In genomic region chr5:157471709-157472108, GRCh38 we compare ENCODE assay signal across 8 cellular contexts. TPM values are rescaled to one million over a fixed set of nuclear protein-coding genes. Genes with fewer than 3 reads are reported as not detected.
DNase-seq lines count a peak whose midpoint lies in the region; ATAC-seq, FAIRE-seq and TF ChIP-seq lines count a peak whose summit lies in the region.

No MANE protein-coding gene starts in this region.

- H3K9me3 ChIP-seq in HepG2 (ENCODE audit: low read length): no peaks in the 10 kb centered on the region
- H3K9me3 ChIP-seq in effector memory CD4-positive, alpha-beta T cell (ENCODE audit: control insufficient read depth, low read length): no peaks in the 10 kb centered on the region

- no peak for TF ChIP-seq POLR2A in HepG2 (IDR thresholded peaks at IDR 0.05; ENCODE audit: insufficient read depth in 1 of 2, low read depth in 2 of 2, low read length in 2 of 2)

- WGBS in HepG2 (ENCODE audit: low lambda C conversion rate): 100% methylated on average over 1 of the region's 1 CpG

- DNase-seq in activated CD4-positive, alpha-beta T cell treated with anti-CD3 and anti-CD28 coated beads, Interleukin-2, amount 10 ng/mL, durations not matched to agents 24 days and 14 days: peak; percentile 71
- DNase-seq in activated CD4-positive, alpha-beta T cell treated with anti-CD3 and anti-CD28 coated beads, Interleukin-2, amount 50 U/mL, for 4 hours: no peak
- DNase-seq in LHCN-M2 (ENCODE audit: low read depth) (peak; percentile 46), amniotic epithelial cell (ENCODE audit: low read depth) (peak; percentile 32), HepG2 (ENCODE audit: low spot score) (peak; percentile 30), NCI-H128 (lab: John Stamatoyannopoulos, UW; ENCODE audit: unreplicated experiment) (no peak)
- DNase-seq in effector memory CD4-positive, alpha-beta T cell: no peak

- no peaks in the 10 kb centered on the region for H3K9me3 Mint-ChIP-seq in activated CD4-positive, alpha-beta T cell treated with anti-CD3 and anti-CD28 coated beads, Interleukin-2, amount 10 ng/mL, durations not matched to agents 24 days and 14 days

- H3K4me3 ChIP-seq in HepG2 (replicated peaks in 1 of 3; ENCODE audit: insufficient read depth in 1 of 3, low read depth in 2 of 3, low read length in 3 of 3): no peak overlapping the region
- H3K4me3 ChIP-seq in effector memory CD4-positive, alpha-beta T cell (ENCODE audit: insufficient read depth, low read depth, low read length, poor library complexity, severe bottlenecking): no peak overlapping the region

- intact Hi-C loops in activated CD4-positive, alpha-beta T cell treated with anti-CD3 and anti-CD28 coated beads, Interleukin-2, amount 10 ng/mL, durations not matched to agents 24 days and 14 days (cut with micrococcal nuclease): no loop called here
- intact Hi-C loops in HepG2 (cut with micrococcal nuclease; ENCODE audit: unreplicated experiment): no loop called here

- in situ Hi-C loops in HepG2 (cut with HindIII; ENCODE audit: extremely low pct_ligation_motif_present, low pct_unique_long_range_greater_than_20kb): no loop called here

- H3K27ac ChIP-seq in HepG2 (ENCODE audit: extremely low read length, insufficient read depth, low read length): no peak overlapping the region
- H3K27ac ChIP-seq in effector memory CD4-positive, alpha-beta T cell (ENCODE audit: insufficient read depth, low read length, poor library complexity, severe bottlenecking): no peak overlapping the region

- no peak overlapping the region for H3K4me3 Mint-ChIP-seq in activated CD4-positive, alpha-beta T cell treated with anti-CD3 and anti-CD28 coated beads, Interleukin-2, amount 10 ng/mL, durations not matched to agents 24 days and 14 days

- H3K4me2 ChIP-seq in HepG2 (ENCODE audit: low read depth, low read length): no peak overlapping the region

- peaks cover 2% of the 10 kb centered on the region for H3K4me1 ChIP-seq in HepG2 (ENCODE audit: insufficient read depth, low read length)
- no peaks in the 10 kb centered on the region for H3K4me1 ChIP-seq in effector memory CD4-positive, alpha-beta T cell (ENCODE audit: control insufficient read depth, insufficient read depth, low read length, poor library complexity, severe bottlenecking)

- H3K36me3 ChIP-seq in HepG2 (replicated peaks in 1 of 2; ENCODE audit: control insufficient read depth in 1 of 2, insufficient read depth in 2 of 2, low read length in 2 of 2): no peaks in the 10 kb centered on the region
- peaks cover 5% of the 10 kb centered on the region for H3K36me3 ChIP-seq in effector memory CD4-positive, alpha-beta T cell (ENCODE audit: control insufficient read depth, insufficient read depth, low read length)

- CTCF ChIA-PET in HepG2 (lab: Yijun Ruan, JAX; ENCODE audit: low intra/inter-chr PET ratio, low total read pairs): interaction anchor here (1.0 kb wide), 1 partner anchor 129 kb away, joined by 3 read pairs; no protein-coding TSS in a partner anchor

- TF ChIP-seq EP300 in HepG2 (IDR thresholded peaks at IDR 0.05; ENCODE audit: low read depth in 2 of 2, low read length in 2 of 2): no peak
- TF ChIP-seq EP300 in HepG2 (CRISPR knock-in tag; IDR thresholded peaks at IDR 0.05; ENCODE audit: borderline replicate concordance): no peak

- H4K20me1 ChIP-seq in HepG2 (ENCODE audit: insufficient read depth, low read length): no peaks in the 10 kb centered on the region

- no peak overlapping the region for H3K9ac ChIP-seq in HepG2 (ENCODE audit: insufficient read depth, low read depth, low read length)

- ATAC-seq in HepG2: peak; percentile 77
- no peak for ATAC-seq in HG03280 (IDR thresholded peaks at IDR 0.05; ENCODE audit: unreplicated experiment)

- POLR2A ChIA-PET in HepG2 (lab: Yijun Ruan, JAX): no interaction called here

- peak overlapping the region; percentile 53 for H3K27ac Mint-ChIP-seq in activated CD4-positive, alpha-beta T cell treated with anti-CD3 and anti-CD28 coated beads, Interleukin-2, amount 10 ng/mL, durations not matched to agents 24 days and 14 days

- peaks cover 47% of the 10 kb centered on the region for H3K36me3 Mint-ChIP-seq in activated CD4-positive, alpha-beta T cell treated with anti-CD3 and anti-CD28 coated beads, Interleukin-2, amount 10 ng/mL, durations not matched to agents 24 days and 14 days (ENCODE audit: low read depth)

- FAIRE-seq in HepG2 (lab: Jason Lieb, UNC): peak; percentile 36

- H3K79me2 ChIP-seq in HepG2 (ENCODE audit: insufficient read depth, low read length): no peaks in the 10 kb centered on the region

- H2AFZ ChIP-seq in HepG2 (ENCODE audit: low read length): no peak overlapping the region

- no TSS peak for BruUV-seq in HepG2 (replicated peaks; lab: Mats Ljungman, UMichigan)

- no peaks in the 10 kb centered on the region for H3K27me3 ChIP-seq in HepG2 (ENCODE audit: control insufficient read depth in 1 of 2, insufficient read depth in 2 of 2, low read length in 2 of 2)
- no peaks in the 10 kb centered on the region for H3K27me3 ChIP-seq in effector memory CD4-positive, alpha-beta T cell (replicated peaks; ENCODE audit: control insufficient read depth, insufficient read depth, low read length, poor library complexity, severe bottlenecking)

- H3K27me3 Mint-ChIP-seq in activated CD4-positive, alpha-beta T cell treated with anti-CD3 and anti-CD28 coated beads, Interleukin-2, amount 10 ng/mL, durations not matched to agents 24 days and 14 days: no peaks in the 10 kb centered on the region

- no peak for TF ChIP-seq RAD21 in HepG2 (CRISPR knock-in tag; IDR thresholded peaks at IDR 0.05)

- peak; percentile 64 for TF ChIP-seq CTCF in HepG2 (CRISPR knock-in tag; IDR thresholded peaks at IDR 0.05)

- peaks cover 16% of the 10 kb centered on the region for H3K4me1 Mint-ChIP-seq in activated CD4-positive, alpha-beta T cell treated with anti-CD3 and anti-CD28 coated beads, Interleukin-2, amount 10 ng/mL, durations not matched to agents 24 days and 14 days

TF ChIP-seq in HepG2, 621 proteins besides CTCF, POLR2A, EP300 and RAD21:
- peak; percentile 50 for TF ChIP-seq STAG1 (CRISPR knock-in tag; IDR thresholded peaks at IDR 0.05)
- 0 out of 2 replicates have a peak, but pooled peaks have one; percentile 12 for TF ChIP-seq NR2F6 (IDR thresholded peaks at IDR 0.05)
- no peak for TF ChIP-seq NR2F6 (CRISPR knock-in tag; IDR thresholded peaks at IDR 0.05)
- TF ChIP-seq ZNF12 (CRISPR knock-in tag; IDR thresholded peaks at IDR 0.05): no peak
- TF ChIP-seq ZNF350 (CRISPR knock-in tag; IDR thresholded peaks at IDR 0.05; ENCODE audit: borderline replicate concordance, low read depth): no peak
- TF ChIP-seq RNF219 (CRISPR knock-in tag; IDR thresholded peaks at IDR 0.05): no peak
- TF ChIP-seq SMC3 (IDR thresholded peaks at IDR 0.05; ENCODE audit: low read length): peak; percentile 47

RNA-seq across cellular contexts. Expression of gene NIPAL4, which starts 11.7 kb away (rescaled TPM):
- 2.2 and 2.7 TPM in 2 replicates for total RNA-seq in activated CD4-positive, alpha-beta T cell treated with anti-CD3 and anti-CD28 coated beads, Interleukin-2, amount 10 ng/mL, durations not matched to agents 24 days and 14 days
- total RNA-seq in LHCN-M2 (2014; rRNA removed) (not detected in 2 replicates), HepG2 (2016; rRNA removed; fragmentation: Illumina TruSeq; extraction: Trizol) (not detected in 2 replicates)
- polyA plus RNA-seq in LHCN-M2 (2012): 0.06 TPM
- total RNA-seq in HepG2 (2016; cell fraction: cytosol; rRNA removed; fragmentation: Illumina TruSeq; extraction: Trizol; ENCODE audit: low read depth): not detected in 2 replicates
- total RNA-seq in HepG2 (2016; cell fraction: insoluble cytoplasmic fraction; rRNA removed; fragmentation: Illumina TruSeq; extraction: Trizol): not detected in 2 replicates
- not detected in 2 replicates for total RNA-seq in HepG2 (2016; cell fraction: membrane; rRNA removed; fragmentation: Illumina TruSeq; extraction: Trizol)
- not detected in 2 replicates for total RNA-seq in HepG2 (2016; cell fraction: nucleus; rRNA removed; fragmentation: Illumina TruSeq; extraction: Trizol)
- not detected in 2 replicates for polyA plus RNA-seq in HepG2 (2011; rRNA removed)
- not detected in 2 replicates for polyA plus RNA-seq in HepG2 (2011; cell fraction: cytosol; rRNA removed)
- polyA plus RNA-seq in HepG2 (2011; cell fraction: nucleus; rRNA removed): not detected in 2 replicates
- not detected in 2 replicates for polyA plus RNA-seq in HepG2 (2012)
- not detected in 2 replicates for polyA plus RNA-seq in HepG2 (2016; cell fraction: cytosol; fragmentation: Illumina TruSeq; extraction: Trizol; ENCODE audit: low read depth)
- polyA plus RNA-seq in HepG2 (2016; cell fraction: insoluble cytoplasmic fraction; fragmentation: Illumina TruSeq; extraction: Trizol; ENCODE audit: low read depth): not detected in 2 replicates
- not detected in 2 replicates for polyA plus RNA-seq in HepG2 (2016; cell fraction: membrane; fragmentation: Illumina TruSeq; extraction: Trizol; ENCODE audit: low read depth)
- not detected in 2 replicates for polyA plus RNA-seq in HepG2 (2016; cell fraction: nucleus; fragmentation: Illumina TruSeq; extraction: Trizol; ENCODE audit: insufficient read depth, low read depth)
- polyA minus RNA-seq in HepG2 (2011; rRNA and poly(A)+ RNA removed; ENCODE audit: low replicate concordance): not detected in 2 replicates
- polyA minus RNA-seq in HepG2 (2011; cell fraction: cytosol; rRNA and poly(A)+ RNA removed): not detected in 2 replicates
- not detected in 2 replicates for polyA minus RNA-seq in HepG2 (2011; cell fraction: nucleus; rRNA and poly(A)+ RNA removed)

Comparison
In these comparisons a context has a peak if more than half of its experiments do, and no peak if none do; other contexts are left out.
1. DNase-seq: peak in activated CD4-positive, alpha-beta T cell treated with anti-CD3 and anti-CD28 coated beads, Interleukin-2, amount 10 ng/mL, durations not matched to agents 24 days and 14 days (single experiment), LHCN-M2 (single experiment), amniotic epithelial cell (single experiment) and HepG2 (single experiment); none in activated CD4-positive, alpha-beta T cell treated with anti-CD3 and anti-CD28 coated beads, Interleukin-2, amount 50 U/mL, for 4 hours (0 of 2), NCI-H128 (single experiment) and effector memory CD4-positive, alpha-beta T cell (0 of 3).